In the genomic region with DNA sequence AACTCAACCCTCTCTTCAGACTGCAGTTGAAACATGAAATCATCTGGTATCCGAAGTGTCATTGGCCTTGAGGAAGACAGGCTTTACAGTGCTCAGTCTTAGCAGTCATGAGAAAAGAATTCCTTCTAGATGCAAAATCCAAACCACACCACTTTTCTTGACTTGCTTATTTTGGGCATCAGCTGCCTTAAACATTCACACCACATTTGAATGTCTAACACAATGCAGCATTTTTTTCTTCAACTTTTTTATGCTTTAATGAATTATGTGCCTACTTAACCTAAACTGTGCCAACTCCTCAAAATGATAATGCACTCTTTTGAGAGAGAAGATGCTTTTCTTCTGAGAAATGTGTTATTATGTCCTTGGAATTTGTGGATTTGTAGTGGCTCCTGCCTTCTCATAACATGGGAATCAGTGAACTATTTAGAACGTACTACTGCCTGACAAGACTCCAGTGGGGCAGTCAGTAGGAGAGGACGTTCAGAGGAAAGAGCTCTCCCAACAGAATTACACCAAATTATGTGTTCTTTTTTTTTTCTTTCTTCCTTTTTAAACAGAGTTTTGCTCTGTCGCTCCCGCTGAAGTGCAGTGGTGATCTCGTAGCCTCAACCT, we compare ENCODE assay signal across 2 cellular contexts.
TF ChIP-seq lines count a peak whose summit lies in the region.

No MANE protein-coding gene starts in this region.

TF ChIP-seq in WTC11, 78 proteins besides CTCF, POLR2A, EP300 and RAD21 (continued from another document):
- TF ChIP-seq SMAD4 (CRISPR knock-in tag; IDR thresholded peaks at IDR 0.05): no peak
- no peak for TF ChIP-seq GABPB1 (CRISPR knock-in tag; IDR thresholded peaks at IDR 0.05)
- TF ChIP-seq NFATC4 (CRISPR knock-in tag; IDR thresholded peaks at IDR 0.05): no peak
- TF ChIP-seq SMAD3 (CRISPR knock-in tag; IDR thresholded peaks at IDR 0.05; ENCODE audit: borderline replicate concordance): no peak
- no peak for TF ChIP-seq NR3C1 (CRISPR knock-in tag; conservative IDR thresholded peaks at IDR 0.05; ENCODE audit: low read depth)
- no peak for TF ChIP-seq NR2C2 (CRISPR knock-in tag; IDR thresholded peaks at IDR 0.05)
- TF ChIP-seq TEAD4 (CRISPR knock-in tag; IDR thresholded peaks at IDR 0.05): no peak
- TF ChIP-seq, protein P1, sequence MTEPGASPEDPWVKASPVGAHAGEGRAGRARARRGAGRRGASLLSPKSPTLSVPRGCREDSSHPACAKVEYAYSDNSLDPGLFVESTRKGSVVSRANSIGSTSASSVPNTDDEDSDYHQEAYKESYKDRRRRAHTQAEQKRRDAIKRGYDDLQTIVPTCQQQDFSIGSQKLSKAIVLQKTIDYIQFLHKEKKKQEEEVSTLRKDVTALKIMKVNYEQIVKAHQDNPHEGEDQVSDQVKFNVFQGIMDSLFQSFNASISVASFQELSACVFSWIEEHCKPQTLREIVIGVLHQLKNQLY (CRISPR knock-in tag; IDR thresholded peaks at IDR 0.05): no peak
- TF ChIP-seq TEAD1 (CRISPR knock-in tag; IDR thresholded peaks at IDR 0.05): no peak

TF ChIP-seq in SK-N-SH, 30 proteins besides CTCF, POLR2A, EP300 and RAD21 (continued from another document):
- TF ChIP-seq, protein P2, sequence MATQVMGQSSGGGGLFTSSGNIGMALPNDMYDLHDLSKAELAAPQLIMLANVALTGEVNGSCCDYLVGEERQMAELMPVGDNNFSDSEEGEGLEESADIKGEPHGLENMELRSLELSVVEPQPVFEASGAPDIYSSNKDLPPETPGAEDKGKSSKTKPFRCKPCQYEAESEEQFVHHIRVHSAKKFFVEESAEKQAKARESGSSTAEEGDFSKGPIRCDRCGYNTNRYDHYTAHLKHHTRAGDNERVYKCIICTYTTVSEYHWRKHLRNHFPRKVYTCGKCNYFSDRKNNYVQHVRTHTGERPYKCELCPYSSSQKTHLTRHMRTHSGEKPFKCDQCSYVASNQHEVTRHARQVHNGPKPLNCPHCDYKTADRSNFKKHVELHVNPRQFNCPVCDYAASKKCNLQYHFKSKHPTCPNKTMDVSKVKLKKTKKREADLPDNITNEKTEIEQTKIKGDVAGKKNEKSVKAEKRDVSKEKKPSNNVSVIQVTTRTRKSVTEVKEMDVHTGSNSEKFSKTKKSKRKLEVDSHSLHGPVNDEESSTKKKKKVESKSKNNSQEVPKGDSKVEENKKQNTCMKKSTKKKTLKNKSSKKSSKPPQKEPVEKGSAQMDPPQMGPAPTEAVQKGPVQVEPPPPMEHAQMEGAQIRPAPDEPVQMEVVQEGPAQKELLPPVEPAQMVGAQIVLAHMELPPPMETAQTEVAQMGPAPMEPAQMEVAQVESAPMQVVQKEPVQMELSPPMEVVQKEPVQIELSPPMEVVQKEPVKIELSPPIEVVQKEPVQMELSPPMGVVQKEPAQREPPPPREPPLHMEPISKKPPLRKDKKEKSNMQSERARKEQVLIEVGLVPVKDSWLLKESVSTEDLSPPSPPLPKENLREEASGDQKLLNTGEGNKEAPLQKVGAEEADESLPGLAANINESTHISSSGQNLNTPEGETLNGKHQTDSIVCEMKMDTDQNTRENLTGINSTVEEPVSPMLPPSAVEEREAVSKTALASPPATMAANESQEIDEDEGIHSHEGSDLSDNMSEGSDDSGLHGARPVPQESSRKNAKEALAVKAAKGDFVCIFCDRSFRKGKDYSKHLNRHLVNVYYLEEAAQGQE (IDR thresholded peaks at IDR 0.05; ENCODE audit: low read depth, low read length): no peak
- TF ChIP-seq CHD2 (IDR thresholded peaks at IDR 0.05; ENCODE audit: low read length, partially characterized antibody): no peak
- no peak for TF ChIP-seq YY1 (IDR thresholded peaks at IDR 0.05; ENCODE audit: low read depth)
- TF ChIP-seq TAF1 (IDR thresholded peaks at IDR 0.05; ENCODE audit: borderline replicate concordance, low read depth, low read length): no peak
- no peak for TF ChIP-seq NRF1 (IDR thresholded peaks at IDR 0.05; ENCODE audit: low read depth, low read length)
- TF ChIP-seq, protein P3, sequence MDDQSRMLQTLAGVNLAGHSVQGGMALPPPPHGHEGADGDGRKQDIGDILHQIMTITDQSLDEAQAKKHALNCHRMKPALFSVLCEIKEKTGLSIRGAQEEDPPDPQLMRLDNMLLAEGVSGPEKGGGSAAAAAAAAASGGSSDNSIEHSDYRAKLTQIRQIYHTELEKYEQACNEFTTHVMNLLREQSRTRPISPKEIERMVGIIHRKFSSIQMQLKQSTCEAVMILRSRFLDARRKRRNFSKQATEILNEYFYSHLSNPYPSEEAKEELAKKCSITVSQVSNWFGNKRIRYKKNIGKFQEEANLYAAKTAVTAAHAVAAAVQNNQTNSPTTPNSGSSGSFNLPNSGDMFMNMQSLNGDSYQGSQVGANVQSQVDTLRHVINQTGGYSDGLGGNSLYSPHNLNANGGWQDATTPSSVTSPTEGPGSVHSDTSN (IDR thresholded peaks at IDR 0.05): no peak
- TF ChIP-seq TEAD4 (IDR thresholded peaks at IDR 0.05; ENCODE audit: borderline replicate concordance, insufficient read depth): no peak
- no peak for TF ChIP-seq POLR2AphosphoS5 (IDR thresholded peaks at IDR 0.05; ENCODE audit: low read depth, low read length)
- TF ChIP-seq SMC3 (IDR thresholded peaks at IDR 0.05; ENCODE audit: low read depth, low read length): no peak
- TF ChIP-seq EZH2phosphoT487 (IDR thresholded peaks at IDR 0.05; ENCODE audit: borderline replicate concordance, low read depth): no peak
- TF ChIP-seq MEF2A (IDR thresholded peaks at IDR 0.05; ENCODE audit: borderline replicate concordance, low read depth): no peak
- TF ChIP-seq RFX5 (IDR thresholded peaks at IDR 0.05; ENCODE audit: low read length): no peak
- TF ChIP-seq, protein P4, sequence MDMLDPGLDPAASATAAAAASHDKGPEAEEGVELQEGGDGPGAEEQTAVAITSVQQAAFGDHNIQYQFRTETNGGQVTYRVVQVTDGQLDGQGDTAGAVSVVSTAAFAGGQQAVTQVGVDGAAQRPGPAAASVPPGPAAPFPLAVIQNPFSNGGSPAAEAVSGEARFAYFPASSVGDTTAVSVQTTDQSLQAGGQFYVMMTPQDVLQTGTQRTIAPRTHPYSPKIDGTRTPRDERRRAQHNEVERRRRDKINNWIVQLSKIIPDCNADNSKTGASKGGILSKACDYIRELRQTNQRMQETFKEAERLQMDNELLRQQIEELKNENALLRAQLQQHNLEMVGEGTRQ (IDR thresholded peaks at IDR 0.05; ENCODE audit: borderline replicate concordance, low read depth, low read length): no peak
- TF ChIP-seq SIN3A (IDR thresholded peaks at IDR 0.05; ENCODE audit: borderline replicate concordance, low read depth, low read length): no peak
- TF ChIP-seq NFIC (IDR thresholded peaks at IDR 0.05; ENCODE audit: borderline replicate concordance): no peak
- no peak for TF ChIP-seq FOXM1 (IDR thresholded peaks at IDR 0.05; ENCODE audit: low read depth)
- TF ChIP-seq ELF1 (IDR thresholded peaks at IDR 0.05): no peak
